In genomic region chr19:10086032-10086903, GRCh38 we compare ENCODE assay signal across 1 cellular context.
TF ChIP-seq lines count a peak whose summit lies in the region.

TSS of gene SHFL (plus strand) at chr19:10086317. CDS start at chr19:10086428, 111 bp downstream.

TF ChIP-seq in HepG2, 621 proteins besides CTCF, POLR2A, EP300 and RAD21 (continued from another document and continues in another):
- TF ChIP-seq MLXIP (CRISPR knock-in tag; IDR thresholded peaks at IDR 0.05; ENCODE audit: borderline replicate concordance): no peak
- no peak for TF ChIP-seq ZFP36 (IDR thresholded peaks at IDR 0.05; ENCODE audit: borderline replicate concordance, low read depth, low read length, partially characterized antibody)
- TF ChIP-seq ZNF282 (IDR thresholded peaks at IDR 0.05; ENCODE audit: partially characterized antibody): no peak
- TF ChIP-seq ZFY (CRISPR knock-in tag; IDR thresholded peaks at IDR 0.05): peak; percentile 65
- no peak for TF ChIP-seq TOPORS (CRISPR knock-in tag; IDR thresholded peaks at IDR 0.05)
- TF ChIP-seq, protein P1, sequence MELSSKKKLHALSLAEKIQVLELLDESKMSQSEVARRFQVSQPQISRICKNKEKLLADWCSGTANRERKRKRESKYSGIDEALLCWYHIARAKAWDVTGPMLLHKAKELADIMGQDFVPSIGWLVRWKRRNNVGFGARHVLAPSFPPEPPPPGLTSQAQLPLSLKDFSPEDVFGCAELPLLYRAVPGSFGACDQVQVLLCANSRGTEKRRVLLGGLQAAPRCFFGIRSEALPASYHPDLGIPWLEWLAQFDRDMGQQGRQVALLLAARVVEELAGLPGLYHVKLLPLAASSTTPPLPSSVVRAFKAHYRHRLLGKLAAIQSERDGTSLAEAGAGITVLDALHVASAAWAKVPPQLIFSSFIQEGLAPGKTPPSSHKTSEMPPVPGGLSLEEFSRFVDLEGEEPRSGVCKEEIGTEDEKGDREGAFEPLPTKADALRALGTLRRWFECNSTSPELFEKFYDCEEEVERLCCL (CRISPR knock-in tag; IDR thresholded peaks at IDR 0.05; ENCODE audit: borderline replicate concordance): no peak
- TF ChIP-seq RARA (CRISPR knock-in tag; IDR thresholded peaks at IDR 0.05): peak; percentile 96
- TF ChIP-seq SP2 (CRISPR knock-in tag; IDR thresholded peaks at IDR 0.05): no peak
- TF ChIP-seq, protein P2, sequence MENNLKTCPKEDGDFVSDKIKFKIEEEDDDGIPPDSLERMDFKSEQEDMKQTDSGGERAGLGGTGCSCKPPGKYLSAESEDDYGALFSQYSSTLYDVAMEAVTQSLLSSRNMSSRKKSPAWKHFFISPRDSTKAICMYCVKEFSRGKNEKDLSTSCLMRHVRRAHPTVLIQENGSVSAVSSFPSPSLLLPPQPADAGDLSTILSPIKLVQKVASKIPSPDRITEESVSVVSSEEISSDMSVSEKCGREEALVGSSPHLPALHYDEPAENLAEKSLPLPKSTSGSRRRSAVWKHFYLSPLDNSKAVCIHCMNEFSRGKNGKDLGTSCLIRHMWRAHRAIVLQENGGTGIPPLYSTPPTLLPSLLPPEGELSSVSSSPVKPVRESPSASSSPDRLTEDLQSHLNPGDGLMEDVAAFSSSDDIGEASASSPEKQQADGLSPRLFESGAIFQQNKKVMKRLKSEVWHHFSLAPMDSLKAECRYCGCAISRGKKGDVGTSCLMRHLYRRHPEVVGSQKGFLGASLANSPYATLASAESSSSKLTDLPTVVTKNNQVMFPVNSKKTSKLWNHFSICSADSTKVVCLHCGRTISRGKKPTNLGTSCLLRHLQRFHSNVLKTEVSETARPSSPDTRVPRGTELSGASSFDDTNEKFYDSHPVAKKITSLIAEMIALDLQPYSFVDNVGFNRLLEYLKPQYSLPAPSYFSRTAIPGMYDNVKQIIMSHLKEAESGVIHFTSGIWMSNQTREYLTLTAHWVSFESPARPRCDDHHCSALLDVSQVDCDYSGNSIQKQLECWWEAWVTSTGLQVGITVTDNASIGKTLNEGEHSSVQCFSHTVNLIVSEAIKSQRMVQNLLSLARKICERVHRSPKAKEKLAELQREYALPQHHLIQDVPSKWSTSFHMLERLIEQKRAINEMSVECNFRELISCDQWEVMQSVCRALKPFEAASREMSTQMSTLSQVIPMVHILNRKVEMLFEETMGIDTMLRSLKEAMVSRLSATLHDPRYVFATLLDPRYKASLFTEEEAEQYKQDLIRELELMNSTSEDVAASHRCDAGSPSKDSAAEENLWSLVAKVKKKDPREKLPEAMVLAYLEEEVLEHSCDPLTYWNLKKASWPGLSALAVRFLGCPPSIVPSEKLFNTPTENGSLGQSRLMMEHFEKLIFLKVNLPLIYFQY (CRISPR knock-in tag; IDR thresholded peaks at IDR 0.05; ENCODE audit: borderline replicate concordance): no peak
- TF ChIP-seq KDM2A (CRISPR knock-in tag; IDR thresholded peaks at IDR 0.05; ENCODE audit: borderline replicate concordance, low read depth): peak; percentile 50
- TF ChIP-seq, protein P3, sequence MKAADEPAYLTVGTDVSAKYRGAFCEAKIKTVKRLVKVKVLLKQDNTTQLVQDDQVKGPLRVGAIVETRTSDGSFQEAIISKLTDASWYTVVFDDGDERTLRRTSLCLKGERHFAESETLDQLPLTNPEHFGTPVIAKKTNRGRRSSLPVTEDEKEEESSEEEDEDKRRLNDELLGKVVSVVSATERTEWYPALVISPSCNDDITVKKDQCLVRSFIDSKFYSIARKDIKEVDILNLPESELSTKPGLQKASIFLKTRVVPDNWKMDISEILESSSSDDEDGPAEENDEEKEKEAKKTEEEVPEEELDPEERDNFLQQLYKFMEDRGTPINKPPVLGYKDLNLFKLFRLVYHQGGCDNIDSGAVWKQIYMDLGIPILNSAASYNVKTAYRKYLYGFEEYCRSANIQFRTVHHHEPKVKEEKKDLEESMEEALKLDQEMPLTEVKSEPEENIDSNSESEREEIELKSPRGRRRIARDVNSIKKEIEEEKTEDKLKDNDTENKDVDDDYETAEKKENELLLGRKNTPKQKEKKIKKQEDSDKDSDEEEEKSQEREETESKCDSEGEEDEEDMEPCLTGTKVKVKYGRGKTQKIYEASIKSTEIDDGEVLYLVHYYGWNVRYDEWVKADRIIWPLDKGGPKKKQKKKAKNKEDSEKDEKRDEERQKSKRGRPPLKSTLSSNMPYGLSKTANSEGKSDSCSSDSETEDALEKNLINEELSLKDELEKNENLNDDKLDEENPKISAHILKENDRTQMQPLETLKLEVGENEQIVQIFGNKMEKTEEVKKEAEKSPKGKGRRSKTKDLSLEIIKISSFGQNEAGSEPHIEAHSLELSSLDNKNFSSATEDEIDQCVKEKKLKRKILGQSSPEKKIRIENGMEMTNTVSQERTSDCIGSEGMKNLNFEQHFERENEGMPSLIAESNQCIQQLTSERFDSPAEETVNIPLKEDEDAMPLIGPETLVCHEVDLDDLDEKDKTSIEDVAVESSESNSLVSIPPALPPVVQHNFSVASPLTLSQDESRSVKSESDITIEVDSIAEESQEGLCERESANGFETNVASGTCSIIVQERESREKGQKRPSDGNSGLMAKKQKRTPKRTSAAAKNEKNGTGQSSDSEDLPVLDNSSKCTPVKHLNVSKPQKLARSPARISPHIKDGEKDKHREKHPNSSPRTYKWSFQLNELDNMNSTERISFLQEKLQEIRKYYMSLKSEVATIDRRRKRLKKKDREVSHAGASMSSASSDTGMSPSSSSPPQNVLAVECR (CRISPR knock-in tag; IDR thresholded peaks at IDR 0.05; ENCODE audit: borderline replicate concordance): peak; percentile 73; the same call in 1 of the 2 replicates
- no peak for TF ChIP-seq CHD2 (IDR thresholded peaks at IDR 0.05; ENCODE audit: low read depth, low read length)
- no peak for TF ChIP-seq ARID2 (CRISPR knock-in tag; IDR thresholded peaks at IDR 0.05; ENCODE audit: borderline replicate concordance)
- peak; percentile 72 for TF ChIP-seq MED8 (CRISPR knock-in tag; IDR thresholded peaks at IDR 0.05; ENCODE audit: insufficient replicate concordance)
- no peak for TF ChIP-seq ZEB1 (IDR thresholded peaks at IDR 0.05; ENCODE audit: insufficient replicate concordance, low read depth)
- no peak for TF ChIP-seq ZBTB21 (CRISPR knock-in tag; IDR thresholded peaks at IDR 0.05)
- no peak for TF ChIP-seq KDM3A (CRISPR knock-in tag; IDR thresholded peaks at IDR 0.05; ENCODE audit: low read depth)
- TF ChIP-seq, protein P4, sequence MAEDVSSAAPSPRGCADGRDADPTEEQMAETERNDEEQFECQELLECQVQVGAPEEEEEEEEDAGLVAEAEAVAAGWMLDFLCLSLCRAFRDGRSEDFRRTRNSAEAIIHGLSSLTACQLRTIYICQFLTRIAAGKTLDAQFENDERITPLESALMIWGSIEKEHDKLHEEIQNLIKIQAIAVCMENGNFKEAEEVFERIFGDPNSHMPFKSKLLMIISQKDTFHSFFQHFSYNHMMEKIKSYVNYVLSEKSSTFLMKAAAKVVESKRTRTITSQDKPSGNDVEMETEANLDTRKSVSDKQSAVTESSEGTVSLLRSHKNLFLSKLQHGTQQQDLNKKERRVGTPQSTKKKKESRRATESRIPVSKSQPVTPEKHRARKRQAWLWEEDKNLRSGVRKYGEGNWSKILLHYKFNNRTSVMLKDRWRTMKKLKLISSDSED (CRISPR knock-in tag; IDR thresholded peaks at IDR 0.05): no peak; the same call in 1 of the 2 replicates
- TF ChIP-seq ZNF280D (CRISPR knock-in tag; IDR thresholded peaks at IDR 0.05): 0 out of 2 replicates have a peak, but pooled peaks have one; percentile 11
- no peak for TF ChIP-seq MEIS1 (CRISPR knock-in tag; IDR thresholded peaks at IDR 0.05; ENCODE audit: borderline replicate concordance)
- TF ChIP-seq FOXA1 (IDR thresholded peaks at IDR 0.05): no peak
- TF ChIP-seq FOXA1 (CRISPR knock-in tag; IDR thresholded peaks at IDR 0.05): no peak
- TF ChIP-seq NFKBIZ (CRISPR knock-in tag; IDR thresholded peaks at IDR 0.05): 0 out of 2 replicates have a peak, but pooled peaks have one; percentile 41
- TF ChIP-seq NFKB2 (CRISPR knock-in tag; IDR thresholded peaks at IDR 0.05; ENCODE audit: borderline replicate concordance): peak; percentile 40; the same call in 1 of the 2 replicates
- peak; percentile 50; the same call in 1 of the 2 replicates for TF ChIP-seq DRAP1 (CRISPR knock-in tag; IDR thresholded peaks at IDR 0.05)
- peak; percentile 68 to 89 for TF ChIP-seq NR2F1 (CRISPR knock-in tag; IDR thresholded peaks at IDR 0.05)
- peak; percentile 97 for TF ChIP-seq NR2C2 (CRISPR knock-in tag; IDR thresholded peaks at IDR 0.05; ENCODE audit: borderline replicate concordance)
- no peak for TF ChIP-seq SNRNP70 (IDR thresholded peaks at IDR 0.05; ENCODE audit: low read depth, low read length)
- peak; percentile 14 for TF ChIP-seq TBL1XR1 (IDR thresholded peaks at IDR 0.05; ENCODE audit: borderline replicate concordance, low read length, partially characterized antibody)
- TF ChIP-seq SALL1 (CRISPR knock-in tag; IDR thresholded peaks at IDR 0.05): peak; percentile 57; the same call in 1 of the 2 replicates
- TF ChIP-seq ZNF383 (CRISPR knock-in tag; IDR thresholded peaks at IDR 0.05; ENCODE audit: borderline replicate concordance): no peak
- TF ChIP-seq SOX13 (IDR thresholded peaks at IDR 0.05): no peak
- no peak; a peak in 1 of 4 replicates for TF ChIP-seq SOX13 (CRISPR knock-in tag; conservative IDR thresholded peaks at IDR 0.05 in 1 of 2, IDR thresholded peaks at IDR 0.05 in 1 of 2)
- no peak for TF ChIP-seq AKAP8 (CRISPR knock-in tag; IDR thresholded peaks at IDR 0.05)
- TF ChIP-seq PATZ1 (CRISPR knock-in tag; IDR thresholded peaks at IDR 0.05): peak; percentile 94
- no peak for TF ChIP-seq MBNL3 (CRISPR knock-in tag; conservative IDR thresholded peaks at IDR 0.05)
- TF ChIP-seq TOE1 (CRISPR knock-in tag; IDR thresholded peaks at IDR 0.05): no peak
- peak; percentile 53; the same call in 1 of the 2 replicates for TF ChIP-seq GABPB1 (CRISPR knock-in tag; IDR thresholded peaks at IDR 0.05)
- peak; percentile 77 for TF ChIP-seq SP4 (CRISPR knock-in tag; IDR thresholded peaks at IDR 0.05)
- TF ChIP-seq ZSCAN12 (CRISPR knock-in tag; IDR thresholded peaks at IDR 0.05): 0 out of 2 replicates have a peak, but pooled peaks have one; percentile 37
- no peak for TF ChIP-seq ZIK1 (CRISPR knock-in tag; IDR thresholded peaks at IDR 0.05; ENCODE audit: borderline replicate concordance, low read depth)
- 0 out of 2 replicates have a peak, but pooled peaks have one; percentile 13 for TF ChIP-seq HOXD1 (CRISPR knock-in tag; IDR thresholded peaks at IDR 0.05)
- TF ChIP-seq ZNF776 (CRISPR knock-in tag; IDR thresholded peaks at IDR 0.05): peak; percentile 68
- no peak for TF ChIP-seq ESRRA (CRISPR knock-in tag; IDR thresholded peaks at IDR 0.05; ENCODE audit: low read depth)
